Comparison of ENCODE assay signal across 8 cellular contexts in the genomic region with DNA sequence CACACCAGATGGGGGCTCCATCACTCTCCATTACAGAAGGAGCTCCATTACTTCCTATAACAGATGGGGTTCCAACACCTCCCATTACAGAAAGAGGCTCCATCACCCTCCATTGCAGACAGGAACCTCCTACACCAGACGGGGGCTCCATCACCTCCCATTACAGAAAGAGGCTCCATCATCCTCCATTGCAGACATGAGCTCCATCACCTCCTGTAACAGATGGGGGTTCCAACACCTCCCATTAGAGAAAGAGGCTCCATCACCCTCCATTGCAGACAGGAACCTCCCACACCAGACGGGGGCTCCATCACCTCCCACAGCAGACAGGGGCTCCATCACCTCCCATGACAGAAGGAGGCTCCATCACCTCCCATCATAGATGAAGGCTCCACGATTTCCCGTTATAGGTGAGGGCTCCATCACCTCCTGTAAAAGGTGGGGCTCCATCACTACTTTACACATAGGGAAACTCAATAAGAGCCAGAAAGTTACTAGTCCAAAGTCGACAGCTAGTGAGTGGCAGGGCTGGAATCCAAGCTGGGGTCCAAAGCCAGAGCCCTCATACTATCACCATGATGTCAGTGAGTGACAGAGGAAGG.
"Had no signal": no experiment of that assay in that cellular context is flagged by ENCODE, and none has a peak within 500 bp of the region (broad histone marks: within the 10 kb centered on the region; RNA-seq: fewer than 3 reads in every experiment).

No MANE protein-coding gene starts in this region.

- H3K27ac ChIP-seq: GM23248 had no signal

- H3K9me3 Mint-ChIP-seq: GM23338, H9 had no signal

- H3K4me1 Mint-ChIP-seq: H9 had no signal

- H3K9me3 ChIP-seq: HAP-1 had no signal

- H3K4me1 ChIP-seq: HAP-1 had no signal

- H3K27ac Mint-ChIP-seq: GM23338, HFFc6 had no signal

- H3K36me3 ChIP-seq: HAP-1 had no signal

- H3K4me3 ChIP-seq: GM23248, GM23338, HAP-1 had no signal

- ATAC-seq: GM23338, HCT116 had no signal

- DNase-seq: GM23248, GOT3, H9, HCEC 1CT, HFFc6 had no signal

- H3K4me3 Mint-ChIP-seq: GM23338, H9, HFFc6 had no signal
